In the genomic region with DNA sequence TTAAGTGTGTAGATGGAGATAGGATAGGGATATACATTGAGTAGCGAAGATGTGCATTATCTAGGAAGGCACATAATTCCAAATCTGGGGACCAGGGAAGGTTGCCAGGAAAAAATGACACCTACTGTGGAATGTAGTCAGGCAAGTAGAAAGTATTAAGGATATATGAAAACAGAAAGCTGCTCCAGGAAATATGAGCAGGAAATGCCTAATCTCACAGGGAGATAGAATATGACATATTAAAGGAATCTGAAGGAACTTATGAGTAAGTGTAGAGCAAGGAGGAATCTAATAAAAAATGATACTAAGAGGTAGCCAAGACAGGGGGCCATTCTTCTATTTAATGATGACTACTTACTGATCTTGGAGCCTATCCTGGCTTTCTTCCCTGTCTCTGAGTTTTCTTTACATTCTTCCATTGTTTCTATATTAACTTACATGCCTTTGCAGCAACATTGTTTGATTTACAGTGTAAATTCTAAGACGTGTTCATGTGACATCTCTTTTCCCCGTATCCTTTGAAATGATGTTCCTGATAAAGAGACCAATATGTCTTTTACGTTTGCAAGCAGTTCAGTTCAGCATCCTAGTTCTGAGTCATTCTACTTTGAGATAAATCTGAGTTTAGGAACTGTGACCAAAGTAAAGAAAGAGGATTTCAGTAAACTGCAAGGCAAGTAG, we compare ENCODE assay signal across 18 cellular contexts. TPM values are rescaled to one million over a fixed set of nuclear protein-coding genes. Genes with fewer than 3 reads are reported as not detected.
DNase-seq lines count a peak whose midpoint lies in the region; ATAC-seq, FAIRE-seq and TF ChIP-seq lines count a peak whose summit lies in the region.
"Had no signal": no experiment of that assay in that cellular context is flagged by ENCODE, and none has a peak within 500 bp of the region (broad histone marks: within the 10 kb centered on the region; RNA-seq: fewer than 3 reads in every experiment).

No MANE protein-coding gene starts in this region.

- peak; percentile 24 for DNase-seq in Calu3
- peak; percentile 72 for DNase-seq in bronchial epithelial cell (ENCODE audit: low read depth)
- DNase-seq in lung microvascular endothelial cell (ENCODE audit: low read depth in 2 of 2): peak; percentile 5 to 58
- no peak for DNase-seq in activated naive CD4-positive, alpha-beta T cell treated with Interleukin-2 at 50 U/mL for 16 hours
- DNase-seq in activated CD8-positive, alpha-beta memory T cell treated with anti-CD3 and anti-CD28 coated beads, Interleukin-2, amount 10 ng/mL, durations not matched to agents 7 days and 5 days: no peak
- DNase-seq: activated CD4-positive, alpha-beta memory T cell treated with anti-CD3 and anti-CD28 coated beads, Interleukin-2, amount 10 ng/mL, durations not matched to agents 7 days and 5 days; central memory CD4-positive, alpha-beta T cell; effector memory CD4-positive, alpha-beta T cell; Kasumi-1; left colon; mucosa of descending colon; NCI-H1417; NCI-H2171 treated with DMSO at 0.1 percent for 48 hours had no signal

- no peaks in the 10 kb centered on the region for H3K27me3 Mint-ChIP-seq in Calu3 (ENCODE audit: unreplicated experiment)
- H3K27me3 Mint-ChIP-seq in activated CD8-positive, alpha-beta memory T cell treated with anti-CD3 and anti-CD28 coated beads, Interleukin-2, amount 10 ng/mL, durations not matched to agents 7 days and 5 days: no peaks in the 10 kb centered on the region
- H3K27me3 Mint-ChIP-seq: activated CD4-positive, alpha-beta memory T cell treated with anti-CD3 and anti-CD28 coated beads, Interleukin-2, amount 10 ng/mL, durations not matched to agents 7 days and 5 days had no signal

- H3K4me1 Mint-ChIP-seq in Calu3 (ENCODE audit: low read depth, unreplicated experiment): peaks cover 15% of the 10 kb centered on the region
- H3K4me1 Mint-ChIP-seq in activated CD8-positive, alpha-beta memory T cell treated with anti-CD3 and anti-CD28 coated beads, Interleukin-2, amount 10 ng/mL, durations not matched to agents 7 days and 5 days: no peaks in the 10 kb centered on the region
- H3K4me1 Mint-ChIP-seq: activated CD4-positive, alpha-beta memory T cell treated with anti-CD3 and anti-CD28 coated beads, Interleukin-2, amount 10 ng/mL, durations not matched to agents 7 days and 5 days had no signal

- no TSS peak for BruUV-seq in Calu3 (replicated peaks; lab: Mats Ljungman, UMichigan)

- intact Hi-C loops in Calu3 (cut with micrococcal nuclease; ENCODE audit: unreplicated experiment): no loop called here

- no peak for FAIRE-seq in bronchial epithelial cell (lab: Jason Lieb, UNC)

- ATAC-seq in HG03175 (IDR thresholded peaks at IDR 0.05; ENCODE audit: unreplicated experiment) (no peak), HG03521 (IDR thresholded peaks at IDR 0.05; ENCODE audit: unreplicated experiment) (no peak)
- no peak for ATAC-seq in activated CD8-positive, alpha-beta memory T cell treated with anti-CD3 and anti-CD28 coated beads, Interleukin-2, amount 10 ng/mL, durations not matched to agents 7 days and 5 days
- ATAC-seq: left colon, mucosa of descending colon had no signal

- H3K4me3 ChIP-seq in bronchial epithelial cell (ENCODE audit: low read depth, low read length): no peak overlapping the region
- H3K4me3 ChIP-seq: mucosa of descending colon, right atrium auricular region, vagina had no signal

- H3K36me3 Mint-ChIP-seq in Calu3 (ENCODE audit: insufficient read depth, unreplicated experiment): no peaks in the 10 kb centered on the region
- H3K36me3 Mint-ChIP-seq in activated CD8-positive, alpha-beta memory T cell treated with anti-CD3 and anti-CD28 coated beads, Interleukin-2, amount 10 ng/mL, durations not matched to agents 7 days and 5 days: no peaks in the 10 kb centered on the region

- H3K9me3 Mint-ChIP-seq in Calu3 (ENCODE audit: low read depth, unreplicated experiment): no peaks in the 10 kb centered on the region
- no peaks in the 10 kb centered on the region for H3K9me3 Mint-ChIP-seq in activated CD8-positive, alpha-beta memory T cell treated with anti-CD3 and anti-CD28 coated beads, Interleukin-2, amount 10 ng/mL, durations not matched to agents 7 days and 5 days (ENCODE audit: low read depth)
- H3K9me3 Mint-ChIP-seq: activated CD4-positive, alpha-beta memory T cell treated with anti-CD3 and anti-CD28 coated beads, Interleukin-2, amount 10 ng/mL, durations not matched to agents 7 days and 5 days had no signal

- H3K27me3 ChIP-seq in bronchial epithelial cell (ENCODE audit: control insufficient read depth, insufficient read depth, low read length): no peaks in the 10 kb centered on the region
- H3K27me3 ChIP-seq: right atrium auricular region, vagina had no signal

- peak overlapping the region; percentile 77 for H3K27ac Mint-ChIP-seq in Calu3 (ENCODE audit: unreplicated experiment)
- H3K27ac Mint-ChIP-seq in activated CD8-positive, alpha-beta memory T cell treated with anti-CD3 and anti-CD28 coated beads, Interleukin-2, amount 10 ng/mL, durations not matched to agents 7 days and 5 days: no peak overlapping the region
- H3K27ac Mint-ChIP-seq: activated CD4-positive, alpha-beta memory T cell treated with anti-CD3 and anti-CD28 coated beads, Interleukin-2, amount 10 ng/mL, durations not matched to agents 7 days and 5 days had no signal

- no peak for TF ChIP-seq RAD21 in Ishikawa (IDR thresholded peaks at IDR 0.05; ENCODE audit: low read depth)

- CTCF ChIA-PET in Calu3 (lab: Charles Lee): interaction anchor here (0.7 kb wide), 1 partner anchor 31 kb away, joined by 5 read pairs; no protein-coding TSS in a partner anchor
- CTCF ChIA-PET in activated CD8-positive, alpha-beta memory T cell treated with anti-CD3 and anti-CD28 coated beads, Interleukin-2, amount 10 ng/mL, durations not matched to agents 7 days and 5 days (lab: Charles Lee): no interaction called here

- peak; percentile 31; the same call in 1 of the 2 replicates for TF ChIP-seq EP300 in Ishikawa (IDR thresholded peaks at IDR 0.05; ENCODE audit: borderline replicate concordance)

- no peaks in the 10 kb centered on the region for H3K36me3 ChIP-seq in bronchial epithelial cell (ENCODE audit: control insufficient read depth, insufficient read depth, low read length)
- H3K36me3 ChIP-seq: right atrium auricular region, vagina had no signal

- TF ChIP-seq CTCF in Calu3 (IDR thresholded peaks at IDR 0.05; ENCODE audit: unreplicated experiment) (no peak), bronchial epithelial cell (IDR thresholded peaks at IDR 0.05; ENCODE audit: insufficient read depth, low read length, severe bottlenecking) (no peak)

- H3K4me3 Mint-ChIP-seq in Calu3 (ENCODE audit: low read depth, unreplicated experiment): no peak overlapping the region
- no peak overlapping the region for H3K4me3 Mint-ChIP-seq in activated CD8-positive, alpha-beta memory T cell treated with anti-CD3 and anti-CD28 coated beads, Interleukin-2, amount 10 ng/mL, durations not matched to agents 7 days and 5 days
- H3K4me3 Mint-ChIP-seq: activated CD4-positive, alpha-beta memory T cell treated with anti-CD3 and anti-CD28 coated beads, Interleukin-2, amount 10 ng/mL, durations not matched to agents 7 days and 5 days had no signal

TF ChIP-seq in Ishikawa, 13 proteins besides CTCF, POLR2A, EP300 and RAD21:
- TF ChIP-seq FOXM1 (IDR thresholded peaks at IDR 0.05; ENCODE audit: borderline replicate concordance, low read depth) (no peak), NFIC (IDR thresholded peaks at IDR 0.05) (peak; percentile 60), ZBTB7A (IDR thresholded peaks at IDR 0.05; ENCODE audit: low read depth) (no peak), TEAD4 (IDR thresholded peaks at IDR 0.05) (peak; percentile 41; the same call in 1 of the 2 replicates)

RNA-seq across cellular contexts. Expression of gene TINAG, which starts 58.5 kb away (rescaled TPM):
- total RNA-seq in Calu3 (2022) (12.6 and 17.4 TPM in 2 replicates), bronchial epithelial cell (not detected in 2 replicates), lung microvascular endothelial cell (not detected in 2 replicates)
- total RNA-seq in activated CD8-positive, alpha-beta memory T cell treated with anti-CD3 and anti-CD28 coated beads, Interleukin-2, amount 10 ng/mL, durations not matched to agents 7 days and 5 days: not detected
- total RNA-seq: activated CD4-positive, alpha-beta memory T cell treated with anti-CD3 and anti-CD28 coated beads, Interleukin-2, amount 10 ng/mL, durations not matched to agents 7 days and 5 days; vagina had no signal

Comparison
In these comparisons a context has a peak if more than half of its experiments do, and no peak if none do; other contexts are left out.
1. DNase-seq: peak in Calu3 (single experiment), bronchial epithelial cell (single experiment) and lung microvascular endothelial cell (2 of 2); none in activated naive CD4-positive, alpha-beta T cell treated with Interleukin-2 at 50 U/mL for 16 hours (single experiment) and activated CD8-positive, alpha-beta memory T cell treated with anti-CD3 and anti-CD28 coated beads, Interleukin-2, amount 10 ng/mL, durations not matched to agents 7 days and 5 days (single experiment).
2. RNA of gene TINAG, which starts 58.5 kb away (total RNA-seq): 12.6 to 17.4 TPM in Calu3; not detected in bronchial epithelial cell, not detected in lung microvascular endothelial cell and not detected in activated CD8-positive, alpha-beta memory T cell treated with anti-CD3 and anti-CD28 coated beads, Interleukin-2, amount 10 ng/mL, durations not matched to agents 7 days and 5 days; every median in the first group is over 10 times any median in the second.